In the genomic region with DNA sequence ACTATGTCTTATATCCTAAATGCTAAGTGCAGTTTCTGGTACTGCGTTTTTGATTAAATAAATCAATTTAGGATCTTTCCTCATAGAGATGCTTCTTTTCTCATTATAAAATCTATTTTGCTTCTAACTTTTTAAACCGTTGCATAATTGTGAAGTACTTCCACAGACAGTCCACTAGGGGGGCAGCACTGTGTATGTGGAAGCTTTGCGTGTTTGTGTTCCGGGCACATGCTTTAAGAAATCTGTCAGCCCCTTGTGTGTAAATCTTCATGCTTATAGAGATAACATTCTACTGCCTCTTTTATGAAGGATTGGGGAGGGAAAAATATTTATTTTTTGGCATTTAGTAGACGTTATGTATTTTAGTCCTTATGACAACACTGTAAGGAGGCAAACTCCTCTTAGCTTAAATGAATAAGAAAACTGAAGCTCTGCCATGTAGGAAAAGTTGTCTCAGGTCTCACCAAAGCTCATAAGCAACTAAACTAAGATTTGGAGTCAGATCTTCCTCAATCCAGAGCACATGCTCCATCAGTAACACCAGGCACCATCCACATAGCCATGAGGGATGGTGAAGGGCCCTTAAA, we compare ENCODE assay signal across 8 cellular contexts.
DNase-seq lines count a peak whose midpoint lies in the region; ATAC-seq and TF ChIP-seq lines count a peak whose summit lies in the region.

No MANE protein-coding gene starts in this region.

- H3K4me3 Mint-ChIP-seq in brain, result no peak overlapping the region
- no peak overlapping the region for H3K4me3 Mint-ChIP-seq in mesothelial cell of epicardium

- intact Hi-C loops in sigmoid colon (cut with DNase I), result no loop called here

- no peaks in the 10 kb centered on the region for H3K9me3 Mint-ChIP-seq in brain
- no peaks in the 10 kb centered on the region for H3K9me3 Mint-ChIP-seq in mesothelial cell of epicardium

- H3K27ac Mint-ChIP-seq in brain, result no peak overlapping the region
- H3K27ac Mint-ChIP-seq in mesothelial cell of epicardium, result no peak overlapping the region

- no peak for TF ChIP-seq POLR2A in sigmoid colon (IDR thresholded peaks at IDR 0.05)

- peak; percentile 42 for DNase-seq in ELR (ENCODE audit: low read depth)
- peak; percentile 60 for DNase-seq in HT-29 (ENCODE audit: low spot score)
- no peak for DNase-seq in mesothelial cell of epicardium (ENCODE audit: low spot score in 2 of 2, unreplicated experiment in 2 of 2)
- no peak for DNase-seq in sigmoid colon
- DNase-seq in activated T-cell treated with anti-CD3 and anti-CD28 coated beads, Interleukin-2, amount 50 U/mL, for 48 hours, result no peak
- no peak for DNase-seq in NCI-H187 (lab: John Stamatoyannopoulos, UW)

- ATAC-seq in GM21515 (IDR thresholded peaks at IDR 0.05; ENCODE audit: unreplicated experiment), result peak; percentile 88

- no peaks in the 10 kb centered on the region for H3K36me3 Mint-ChIP-seq in brain
- no peaks in the 10 kb centered on the region for H3K36me3 Mint-ChIP-seq in mesothelial cell of epicardium

- no peak overlapping the region for H3K27ac ChIP-seq in sigmoid colon

- TF ChIP-seq CTCF in brain (conservative IDR thresholded peaks at IDR 0.05), result peak; percentile 41 to 71
- peak; percentile 81 for TF ChIP-seq CTCF in mesothelial cell of epicardium (IDR thresholded peaks at IDR 0.05; ENCODE audit: unreplicated experiment)
- peak in 2 of 4 experiments; percentile 42 to 53 for TF ChIP-seq CTCF in sigmoid colon (IDR thresholded peaks at IDR 0.05)

- no peak overlapping the region for H3K4me3 ChIP-seq in sigmoid colon

- no peaks in the 10 kb centered on the region for H3K9me3 ChIP-seq in sigmoid colon

- WGBS in sigmoid colon, 2 donors, result 6 to 14% methylated on average over 5 of the region's 5 CpGs

- H3K27me3 Mint-ChIP-seq in brain (peaks cover 11% of the 10 kb centered on the region), mesothelial cell of epicardium (ENCODE audit: low read depth) (peaks cover 41% of the 10 kb centered on the region)

- H3K4me1 Mint-ChIP-seq in brain, result no peaks in the 10 kb centered on the region
- H3K4me1 Mint-ChIP-seq in mesothelial cell of epicardium, result no peaks in the 10 kb centered on the region

- TF ChIP-seq EP300 in sigmoid colon (IDR thresholded peaks at IDR 0.05), result no peak

- H3K36me3 ChIP-seq in sigmoid colon, result no peaks in the 10 kb centered on the region

- H3K27me3 ChIP-seq in sigmoid colon, result no peaks in the 10 kb centered on the region

- H3K4me1 ChIP-seq in sigmoid colon, result no peaks in the 10 kb centered on the region

Comparison
In these comparisons a context has a peak if more than half of its experiments do, and no peak if none do; other contexts are left out.
1. DNase-seq: peak in ELR (single experiment) and HT-29 (single experiment); none in mesothelial cell of epicardium (0 of 2), sigmoid colon (single experiment), activated T-cell treated with anti-CD3 and anti-CD28 coated beads, Interleukin-2, amount 50 U/mL, for 48 hours (0 of 2) and NCI-H187 (0 of 2).